ENCODE assay signal across 8 cellular contexts in the genomic region with DNA sequence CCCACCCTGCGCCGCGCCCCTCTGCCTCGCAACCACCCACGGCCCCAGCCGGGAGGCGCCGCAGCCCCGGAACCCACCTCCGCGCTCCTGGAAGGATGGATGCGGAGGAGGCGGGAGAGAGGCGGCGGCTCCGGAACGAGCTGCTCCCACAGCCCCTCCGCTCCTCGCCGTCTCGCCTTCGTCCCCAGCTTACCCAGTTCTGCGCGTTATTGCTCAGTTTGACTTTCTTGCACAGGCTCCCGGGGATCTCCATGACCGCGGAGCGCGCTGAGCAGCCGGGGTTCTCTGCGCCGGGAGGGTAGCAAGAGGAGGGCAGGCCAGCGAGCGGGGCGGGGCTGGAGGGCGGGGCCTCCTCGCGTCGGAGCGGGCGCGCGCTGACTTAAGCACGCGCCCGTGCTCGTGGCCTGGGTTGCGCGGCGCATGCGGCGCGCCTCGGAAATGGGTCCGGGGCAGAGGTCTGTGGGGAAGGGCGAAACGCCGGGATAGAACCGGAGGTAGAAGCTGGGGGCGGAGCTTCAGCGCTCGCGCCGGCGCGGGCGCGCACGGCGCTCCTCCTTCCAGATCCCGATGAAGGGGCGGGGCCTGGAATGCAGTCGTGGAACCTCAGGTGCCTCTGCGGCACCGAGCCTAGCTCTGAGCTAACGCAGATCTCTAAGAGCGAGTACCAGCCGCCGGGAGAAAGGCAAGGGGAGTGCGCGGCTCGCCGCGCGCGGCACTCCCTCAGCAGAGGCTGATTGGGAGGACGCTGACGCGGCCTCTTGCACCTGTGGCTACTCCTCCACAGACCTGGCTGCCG. TPM values are rescaled to one million over a fixed set of nuclear protein-coding genes. Genes with fewer than 3 reads are reported as not detected.
DNase-seq lines count a peak whose midpoint lies in the region; ATAC-seq and TF ChIP-seq lines count a peak whose summit lies in the region.

PAPSS1 (minus strand) TSS at position 308 of the 796 bp plus-strand sequence; CDS start at position 253, 55 bp downstream.

- in situ Hi-C loops in GM13976 (cut with MboI; ENCODE audit: low sequenced_read_pairs, unreplicated experiment) = no loop called here

- peak within 1 kb of the TSS; percentile 86 for H3K4me2 ChIP-seq in parathyroid adenoma (ENCODE audit: low read length)

- H3K27ac ChIP-seq in cardiac muscle cell (peak within 1 kb of the TSS; percentile 84), parathyroid adenoma (peak within 1 kb of the TSS; percentile 80), tibial artery (peak within 1 kb of the TSS; percentile 88 to 95)

- H3K79me2 ChIP-seq in parathyroid adenoma = peaks cover 6% of the 10 kb centered on the region

- H3K4me3 ChIP-seq in adipocyte (ENCODE audit: low read length) (peak within 1 kb of the TSS; percentile 97), cardiac muscle cell (peak within 1 kb of the TSS; percentile 52), parathyroid adenoma (ENCODE audit: low read depth, low read length) (peak within 1 kb of the TSS; percentile 78), tibial artery (peak within 1 kb of the TSS; percentile 87 to 89)

- H3K36me3 ChIP-seq in adipocyte (ENCODE audit: control insufficient read depth, insufficient read depth, low read length, severe bottlenecking) (peaks cover 2% of the 10 kb centered on the region), cardiac muscle cell (no peaks in the 10 kb centered on the region), parathyroid adenoma (ENCODE audit: control insufficient read depth, insufficient read depth, low read length) (no peaks in the 10 kb centered on the region), tibial artery (no peaks in the 10 kb centered on the region)

- ATAC-seq in HG02852 (IDR thresholded peaks at IDR 0.05; ENCODE audit: unreplicated experiment) = peak; percentile 84

- peak within 1 kb of the TSS; percentile 89 for H2AFZ ChIP-seq in parathyroid adenoma

- H3K4me1 ChIP-seq in adipocyte (ENCODE audit: control insufficient read depth, insufficient read depth, low read length) = peaks cover 23% of the 10 kb centered on the region
- H3K4me1 ChIP-seq in cardiac muscle cell (ENCODE audit: low read depth) = peaks cover 3% of the 10 kb centered on the region
- no peaks in the 10 kb centered on the region for H3K4me1 ChIP-seq in parathyroid adenoma
- H3K4me1 ChIP-seq in tibial artery = peaks cover 0 to 26% (median 9%) of the 10 kb centered on the region in 4 donors

- peak within 1 kb of the TSS; percentile 92 for H3K9ac ChIP-seq in adipocyte (ENCODE audit: low read length)
- H3K9ac ChIP-seq in parathyroid adenoma = no peak within 1 kb of the TSS

- H3K9me3 ChIP-seq in adipocyte (ENCODE audit: control insufficient read depth, low read length) (no peaks in the 10 kb centered on the region), cardiac muscle cell (ENCODE audit: low read depth) (no peaks in the 10 kb centered on the region), parathyroid adenoma (ENCODE audit: control insufficient read depth, low read length) (no peaks in the 10 kb centered on the region), tibial artery (no peaks in the 10 kb centered on the region)

- intact Hi-C loops in tibial artery (cut with DNase I; ENCODE audit: low total_unique reads) = loop anchor here (5.0 kb wide), 1 partner anchor 102 kb away; the partner anchor contains the start of gene SGMS2

- DNase-seq in GM13976 (ENCODE audit: low spot score) (peak; percentile 92), NCI-H1436 treated with DMSO at 0.1 percent for 48 hours (lab: John Stamatoyannopoulos, UW) (peak; percentile 93), T follicular helper cell (ENCODE audit: low read depth) (peak; percentile 94), adipocyte (ENCODE audit: low read depth) (peak; percentile 98), cardiac muscle cell (ENCODE audit: low read depth in 1 of 2, low spot score in 1 of 2) (peak; percentile 98 to 99), tibial artery (peak; percentile 97 to 98)

- no peak for TF ChIP-seq CTCF in GM13976 (IDR thresholded peaks at IDR 0.05; ENCODE audit: borderline replicate concordance, control extremely low read depth, extremely low read depth, insufficient read depth, missing control alignments)
- TF ChIP-seq CTCF in cardiac muscle cell (IDR thresholded peaks at IDR 0.05; ENCODE audit: low read depth, low read length) = no peak
- TF ChIP-seq CTCF in parathyroid adenoma (IDR thresholded peaks at IDR 0.05) = no peak
- TF ChIP-seq CTCF in tibial artery (IDR thresholded peaks at IDR 0.05) = no peak

- H3K27me3 ChIP-seq in adipocyte (replicated peaks; ENCODE audit: control insufficient read depth, insufficient read depth, low read length) (no peaks in the 10 kb centered on the region), cardiac muscle cell (no peaks in the 10 kb centered on the region), parathyroid adenoma (ENCODE audit: control insufficient read depth, insufficient read depth, low read length) (no peaks in the 10 kb centered on the region), tibial artery (no peaks in the 10 kb centered on the region)

RNA-seq across cellular contexts. Expression of gene PAPSS1, which starts in this region (rescaled TPM):
- total RNA-seq in cardiac muscle cell = 25.4 and 28.6 TPM in 2 replicates
- polyA plus RNA-seq in cardiac muscle cell = 40.6 and 46.4 TPM in 2 replicates

Comparison
In these comparisons a context has a peak if more than half of its experiments do, and no peak if none do; other contexts are left out.
1. Peak in every context shown above with its lines: DNase-seq, ATAC-seq, H3K4me3 ChIP-seq and H3K27ac ChIP-seq.